Comparison of ENCODE assay signal across 13 cellular contexts in genomic region chr2:42881732-42882131, GRCh38.
DNase-seq lines count a peak whose midpoint lies in the region; ATAC-seq and TF ChIP-seq lines count a peak whose summit lies in the region.
"Had no signal": no experiment of that assay in that cellular context is flagged by ENCODE, and none has a peak within 500 bp of the region (broad histone marks: within the 10 kb centered on the region; RNA-seq: fewer than 3 reads in every experiment).

No MANE protein-coding gene starts in this region.

- H3K27ac Mint-ChIP-seq in activated naive CD4-positive, alpha-beta T cell treated with anti-CD3 and anti-CD28 coated beads, Interleukin-2, amount 50 U/mL, for 72 hours, result no peak overlapping the region
- no peak overlapping the region for H3K27ac Mint-ChIP-seq in neural progenitor cell
- H3K27ac Mint-ChIP-seq in chondrocyte (ENCODE audit: unreplicated experiment), result no peak overlapping the region

- CTCF ChIA-PET in PC-3 (lab: Charles Lee), result no interaction called here

- TF ChIP-seq CTCF in PC-3 (conservative IDR thresholded peaks at IDR 0.05; ENCODE audit: low read depth, low read length), result no peak
- TF ChIP-seq CTCF in neural progenitor cell (IDR thresholded peaks at IDR 0.05), result no peak
- no peak for TF ChIP-seq CTCF in chondrocyte (IDR thresholded peaks at IDR 0.05)

- H3F3A ChIP-seq in PC-3 (ENCODE audit: low read length, unreplicated experiment), result no peaks in the 10 kb centered on the region
- H3F3A ChIP-seq in neural progenitor cell (ENCODE audit: low read depth), result no peaks in the 10 kb centered on the region

- H3K4me2 ChIP-seq in PC-3 (ENCODE audit: low read length) (no peak overlapping the region), neural progenitor cell (no peak overlapping the region)

- peak; percentile 51 to 57 for ATAC-seq in activated naive CD4-positive, alpha-beta T cell treated with anti-CD3 and anti-CD28 coated beads, Interleukin-2, amount 50 U/mL, for 72 hours
- peak; percentile 84 for ATAC-seq in PC-3
- peak; percentile 57 for ATAC-seq in stimulated activated naive CD8-positive, alpha-beta T cell treated with anti-CD3 and anti-CD28 coated beads, Interleukin-15, Interleukin-2, amounts not matched to agents 100 U/mL and 50 U/mL, for 24 hours
- ATAC-seq in HG03039 (IDR thresholded peaks at IDR 0.05; ENCODE audit: unreplicated experiment), result no peak
- ATAC-seq: HCT116 had no signal

- no peaks in the 10 kb centered on the region for H3K4me1 ChIP-seq in PC-3 (ENCODE audit: insufficient read depth, low read length)
- H3K4me1 ChIP-seq in neural progenitor cell, result no peaks in the 10 kb centered on the region

- no peaks in the 10 kb centered on the region for H3K36me3 Mint-ChIP-seq in activated naive CD4-positive, alpha-beta T cell treated with anti-CD3 and anti-CD28 coated beads, Interleukin-2, amount 50 U/mL, for 72 hours
- H3K36me3 Mint-ChIP-seq in neural progenitor cell (no peaks in the 10 kb centered on the region), chondrocyte (ENCODE audit: low read depth) (no peaks in the 10 kb centered on the region)

- POLR2A ChIA-PET in PC-3 (lab: Charles Lee; ENCODE audit: unreplicated experiment), result interaction anchor here (0.5 kb wide), 1 partner anchor 887 kb away, joined by 5 read pairs; no protein-coding TSS in a partner anchor

- no peaks in the 10 kb centered on the region for H3K9me3 ChIP-seq in PC-3 (ENCODE audit: low read length)
- H3K9me3 ChIP-seq in neural progenitor cell (ENCODE audit: low read depth), result no peaks in the 10 kb centered on the region
- H3K9me3 ChIP-seq: prostate gland had no signal

- H3K4me3 ChIP-seq in PC-3 (ENCODE audit: low read length), result no peak overlapping the region
- no peak overlapping the region for H3K4me3 ChIP-seq in neural progenitor cell
- H3K4me3 ChIP-seq: prostate gland had no signal

- H3K79me2 ChIP-seq in PC-3 (ENCODE audit: low read length), result no peaks in the 10 kb centered on the region
- no peaks in the 10 kb centered on the region for H3K79me2 ChIP-seq in neural progenitor cell (ENCODE audit: low read depth)

- peaks cover 0 to 10% of the 10 kb centered on the region in 2 donors for H3K9me3 Mint-ChIP-seq in activated naive CD4-positive, alpha-beta T cell treated with anti-CD3 and anti-CD28 coated beads, Interleukin-2, amount 50 U/mL, for 72 hours
- H3K9me3 Mint-ChIP-seq in neural progenitor cell, result peaks cover 3% of the 10 kb centered on the region
- no peaks in the 10 kb centered on the region for H3K9me3 Mint-ChIP-seq in chondrocyte (ENCODE audit: low read depth)

- H3K27ac ChIP-seq in PC-3 (ENCODE audit: low read length) (no peak overlapping the region), neural progenitor cell (no peak overlapping the region)
- H3K27ac ChIP-seq: prostate gland had no signal

- H3K9ac ChIP-seq in PC-3 (ENCODE audit: low read length) (no peak overlapping the region), neural progenitor cell (no peak overlapping the region)

- H4K20me1 ChIP-seq in PC-3 (ENCODE audit: low read length) (no peaks in the 10 kb centered on the region), neural progenitor cell (ENCODE audit: low read depth) (no peaks in the 10 kb centered on the region)

- H2AFZ ChIP-seq in PC-3 (ENCODE audit: low read length) (no peak overlapping the region), neural progenitor cell (replicated peaks) (no peak overlapping the region)

- H3K4me3 Mint-ChIP-seq in neural progenitor cell (no peak overlapping the region), chondrocyte (ENCODE audit: unreplicated experiment) (no peak overlapping the region)

- BruUV-seq in PC-3 (replicated peaks; lab: Mats Ljungman, UMichigan), result no TSS peak

- H3K27me3 Mint-ChIP-seq in neural progenitor cell (ENCODE audit: insufficient read depth, low read depth), result peaks cover 6% of the 10 kb centered on the region
- H3K27me3 Mint-ChIP-seq in chondrocyte (ENCODE audit: low read depth), result no peaks in the 10 kb centered on the region

- H3K36me3 ChIP-seq in PC-3 (ENCODE audit: low read depth, low read length), result no peaks in the 10 kb centered on the region
- H3K36me3 ChIP-seq in neural progenitor cell, result no peaks in the 10 kb centered on the region
- H3K36me3 ChIP-seq: prostate gland had no signal

- intact Hi-C loops in PC-3 (cut with micrococcal nuclease), result no loop called here

- no peaks in the 10 kb centered on the region for H3K9me2 ChIP-seq in PC-3 (replicated peaks; ENCODE audit: low read length)

- DNase-seq in activated naive CD4-positive, alpha-beta T cell treated with anti-CD3 and anti-CD28 coated beads, Interleukin-2, amount 50 U/mL, for 72 hours (ENCODE audit: low spot score in 2 of 2), result no peak
- DNase-seq in activated naive CD4-positive, alpha-beta T cell treated with Interleukin-2 at 50 U/mL for 16 hours, result no peak
- peak; percentile 79 for DNase-seq in PC-3
- DNase-seq in dermis microvascular lymphatic vessel endothelial cell (ENCODE audit: low read depth in 2 of 2), result peak; percentile 87 to 90
- DNase-seq in stimulated activated naive CD8-positive, alpha-beta T cell treated with anti-CD3 and anti-CD28 coated beads, Interleukin-15, Interleukin-2, amounts not matched to agents 100 U/mL and 50 U/mL, for 24 hours, result no peak
- DNase-seq in neural progenitor cell (ENCODE audit: low spot score), result no peak
- no peak for DNase-seq in chondrocyte (ENCODE audit: low spot score)
- DNase-seq: activated effector memory CD4-positive, alpha-beta T cell treated with anti-CD3 and anti-CD28 coated beads, Interleukin-2, amount 50 U/mL, for 16 hours; NCI-H1436; SHP77 had no signal

- H3K27me3 ChIP-seq in PC-3 (ENCODE audit: low read length) (no peaks in the 10 kb centered on the region), neural progenitor cell (no peaks in the 10 kb centered on the region)

- H3K4me1 Mint-ChIP-seq in neural progenitor cell, result peaks cover 4% of the 10 kb centered on the region
- H3K4me1 Mint-ChIP-seq in chondrocyte (ENCODE audit: low read depth), result peaks cover 7% of the 10 kb centered on the region

Comparison
In these comparisons a context has a peak if more than half of its experiments do, and no peak if none do; other contexts are left out.
1. DNase-seq: peak in PC-3 (single experiment) and dermis microvascular lymphatic vessel endothelial cell (2 of 2); none in activated naive CD4-positive, alpha-beta T cell treated with anti-CD3 and anti-CD28 coated beads, Interleukin-2, amount 50 U/mL, for 72 hours (0 of 2), activated naive CD4-positive, alpha-beta T cell treated with Interleukin-2 at 50 U/mL for 16 hours (single experiment), stimulated activated naive CD8-positive, alpha-beta T cell treated with anti-CD3 and anti-CD28 coated beads, Interleukin-15, Interleukin-2, amounts not matched to agents 100 U/mL and 50 U/mL, for 24 hours (single experiment), neural progenitor cell (single experiment) and chondrocyte (single experiment).